In genomic region chr22:30922151-30922611, GRCh38 we compare ENCODE assay signal across 8 cellular contexts. TPM values are rescaled to one million over a fixed set of nuclear protein-coding genes. Genes with fewer than 3 reads are reported as not detected.
DNase-seq lines count a peak whose midpoint lies in the region; ATAC-seq, FAIRE-seq and TF ChIP-seq lines count a peak whose summit lies in the region.

No MANE protein-coding gene starts in this region.

- peak overlapping the region; percentile 83 for H3K27ac Mint-ChIP-seq in activated naive CD4-positive, alpha-beta T cell treated with anti-CD3 and anti-CD28 coated beads, Interleukin-2, amount 50 U/mL, for 24 hours

- peaks cover 6% of the 10 kb centered on the region for H3K36me3 Mint-ChIP-seq in activated naive CD4-positive, alpha-beta T cell treated with anti-CD3 and anti-CD28 coated beads, Interleukin-2, amount 50 U/mL, for 24 hours

- peak; percentile 47 for DNase-seq in GM12892 (ENCODE audit: insufficient read length)
- DNase-seq in RPMI7951 (ENCODE audit: low read depth) = peak; percentile 68
- peak; percentile 55 for DNase-seq in hepatic stellate cell (ENCODE audit: low spot score)
- DNase-seq in stimulated activated CD4-positive, alpha-beta T cell treated with anti-CD3 and anti-CD28 coated beads, Interleukin-15, amount 100 ng/mL, for 24 hours = peak; percentile 87
- DNase-seq in NCI-H774 (lab: John Stamatoyannopoulos, UW) = no peak
- no peak for DNase-seq in NCI-H1694 treated with DMSO at 0.1 percent for 48 hours (lab: John Stamatoyannopoulos, UW)

- no peak for ATAC-seq in HG02852 (IDR thresholded peaks at IDR 0.05; ENCODE audit: unreplicated experiment)

- H3K4me3 Mint-ChIP-seq in activated naive CD4-positive, alpha-beta T cell treated with anti-CD3 and anti-CD28 coated beads, Interleukin-2, amount 50 U/mL, for 24 hours = peak overlapping the region; percentile 76

- FAIRE-seq in GM12892 (lab: Jason Lieb, UNC) = peak; percentile 51

- peak; percentile 26; the same call in 1 of the 2 replicates for TF ChIP-seq POLR2A in GM12892 (IDR thresholded peaks at IDR 0.05; ENCODE audit: low read depth, low read length)

- H3K9me3 Mint-ChIP-seq in activated naive CD4-positive, alpha-beta T cell treated with anti-CD3 and anti-CD28 coated beads, Interleukin-2, amount 50 U/mL, for 24 hours = no peaks in the 10 kb centered on the region

- peaks cover 24% of the 10 kb centered on the region for H3K4me1 Mint-ChIP-seq in activated naive CD4-positive, alpha-beta T cell treated with anti-CD3 and anti-CD28 coated beads, Interleukin-2, amount 50 U/mL, for 24 hours

- no peaks in the 10 kb centered on the region for H3K27me3 Mint-ChIP-seq in activated naive CD4-positive, alpha-beta T cell treated with anti-CD3 and anti-CD28 coated beads, Interleukin-2, amount 50 U/mL, for 24 hours

RNA-seq across cellular contexts. Expression of gene MORC2, which starts 46.4 kb away (rescaled TPM):
- polyA plus RNA-seq in GM12892 (2012; ENCODE audit: missing spikeins) = 9.0 TPM
- total RNA-seq in RPMI7951 (2014; rRNA removed; shearing (Covaris generic)) = 7.1 and 8.8 TPM in 2 replicates

RNA-seq across cellular contexts. Expression of gene TUG1, which starts 46.9 kb away (rescaled TPM):
- 35.1 TPM for polyA plus RNA-seq in GM12892 (2012; ENCODE audit: missing spikeins)
- 26.7 and 41.8 TPM in 2 replicates for total RNA-seq in RPMI7951 (2014; rRNA removed; shearing (Covaris generic))

Comparison
In these comparisons a context has a peak if more than half of its experiments do, and no peak if none do; other contexts are left out.
1. DNase-seq: peak in GM12892 (single experiment), RPMI7951 (single experiment), hepatic stellate cell (single experiment) and stimulated activated CD4-positive, alpha-beta T cell treated with anti-CD3 and anti-CD28 coated beads, Interleukin-15, amount 100 ng/mL, for 24 hours (single experiment); none in NCI-H774 (single experiment) and NCI-H1694 treated with DMSO at 0.1 percent for 48 hours (single experiment).